ENCODE assay signal across 14 cellular contexts in the genomic region with DNA sequence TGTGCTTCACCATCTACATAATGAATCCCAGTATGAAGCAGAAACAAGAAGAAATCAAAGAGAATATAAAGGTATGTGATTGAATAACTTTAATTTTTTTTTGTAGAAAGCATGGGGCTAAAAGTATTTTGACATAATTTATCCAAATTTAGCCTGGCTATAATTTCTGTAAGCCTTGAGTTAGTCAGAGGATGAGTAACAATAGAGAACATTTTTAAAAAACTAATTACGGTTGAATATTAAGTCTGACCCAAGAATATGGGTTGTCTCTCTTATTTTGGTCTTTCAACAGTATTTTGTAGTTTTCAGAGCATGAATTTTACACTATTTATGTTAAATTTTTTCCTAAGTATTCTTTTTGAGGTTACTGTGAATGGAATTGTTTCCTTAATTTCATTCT. TPM values are rescaled to one million over a fixed set of nuclear protein-coding genes. Genes with fewer than 3 reads are reported as not detected.
DNase-seq lines count a peak whose midpoint lies in the region; ATAC-seq, FAIRE-seq and TF ChIP-seq lines count a peak whose summit lies in the region.
"Had no signal": no experiment of that assay in that cellular context is flagged by ENCODE, and none has a peak within 500 bp of the region (broad histone marks: within the 10 kb centered on the region; RNA-seq: fewer than 3 reads in every experiment).

No MANE protein-coding gene starts in this region.

- H3K4me3 ChIP-seq in SK-N-SH (ENCODE audit: low read depth in 2 of 2, low read length in 1 of 2) (peak overlapping the region; percentile 23 to 34; a peak in 2 of 4 replicates), Loucy (ENCODE audit: low read length, poor library complexity, severe bottlenecking) (peak overlapping the region; percentile 92), K562 (peak overlapping the region; percentile 67; the same call in 1 of the 2 replicates), spleen (peak overlapping the region in 2 of 8 donors; percentile 85 to 100)

- no peak overlapping the region for H3K27ac Mint-ChIP-seq in progenitor cell of endocrine pancreas

- intact Hi-C loops in K562 (cut with micrococcal nuclease) (loop anchor here (10.0 kb wide), 2 partner anchors 1248 to 1438 kb away; a partner anchor contains a TSS), spleen (cut with DNase I; ENCODE audit: low total_unique reads) (loop anchor here (10.0 kb wide), 1 partner anchor 52 kb away; no protein-coding TSS in a partner anchor)

- no peaks in the 10 kb centered on the region for H3K27me3 Mint-ChIP-seq in progenitor cell of endocrine pancreas

- no TSS peak for BruUV-seq in K562 (replicated peaks; lab: Mats Ljungman, UMichigan)

- ATAC-seq in SK-N-SH treated with all-trans-retinoic acid at 6 μM for 48 hours (no peak), K562 (no peak), HG03520 (IDR thresholded peaks at IDR 0.05; ENCODE audit: unreplicated experiment) (no peak)

- 29% methylated on average over 1 of the region's 1 CpG for WGBS in SK-N-SH (ENCODE audit: low lambda C conversion rate)
- WGBS in K562 (ENCODE audit: insufficient coverage, low coverage, missing lambda C conversion rate): 10% methylated on average over 1 of the region's 1 CpG
- WGBS in spleen, 5 donors: 68 to 85% (median 80%) methylated on average over 1 of the region's 1 CpG

- no peaks in the 10 kb centered on the region for H3K9me1 ChIP-seq in K562 (ENCODE audit: control insufficient read depth, insufficient read depth, low read length)

- peak overlapping the region; percentile 90; the same call in 1 of the 2 replicates for H3K9ac ChIP-seq in SK-N-SH
- peak overlapping the region; percentile 95 for H3K9ac ChIP-seq in Loucy (ENCODE audit: low read depth, low read length, poor library complexity, severe bottlenecking)
- peak overlapping the region in 1 of 2 experiments; percentile 99; a peak in 2 of 4 replicates for H3K9ac ChIP-seq in K562 (ENCODE audit: insufficient read depth in 1 of 2, low read depth in 2 of 2, low read length in 2 of 2)

- TF ChIP-seq EP300 in SK-N-SH (IDR thresholded peaks at IDR 0.05; ENCODE audit: borderline replicate concordance in 1 of 2, low read depth in 1 of 2, low read length in 1 of 2) (no peak), K562 (IDR thresholded peaks at IDR 0.05; ENCODE audit: low read length) (no peak)

- DNase-seq in SK-N-SH (no peak), K562 (ENCODE audit: extremely low read depth in 1 of 4, low spot score in 3 of 4) (no peak), progenitor cell of endocrine pancreas (ENCODE audit: low spot score, unreplicated experiment) (no peak), NCI-H345 (lab: John Stamatoyannopoulos, UW) (no peak), spleen (no peak)
- DNase-seq: activated effector memory CD4-positive, alpha-beta T cell treated with Interleukin-2 at 50 U/mL for 16 hours; DMS79 treated with DMSO at 0.1 percent for 48 hours; midbrain; NCI-H1092 treated with DMSO at 0.1 percent for 48 hours had no signal

- peak overlapping the region; percentile 99 for H3K4me3 Mint-ChIP-seq in progenitor cell of endocrine pancreas (ENCODE audit: low read depth)

- H3K79me2 ChIP-seq in SK-N-SH (ENCODE audit: insufficient read depth) (peaks cover 59% of the 10 kb centered on the region), Loucy (ENCODE audit: insufficient read depth, low read length) (peaks cover 68% of the 10 kb centered on the region), K562 (ENCODE audit: control insufficient read depth, insufficient read depth, low read length) (peaks cover 73% of the 10 kb centered on the region)

- H3K4me1 ChIP-seq in SK-N-SH (ENCODE audit: control insufficient read depth in 1 of 2, insufficient read depth in 2 of 2, low read depth in 1 of 2, low read length in 1 of 2) (peaks cover 11 to 13% of the 10 kb centered on the region in 2 experiments; a peak in 3 of 4 replicates), Loucy (ENCODE audit: insufficient read depth, low read length, poor library complexity, severe bottlenecking) (peaks cover 52% of the 10 kb centered on the region), K562 (replicated peaks in 1 of 2; ENCODE audit: control insufficient read depth in 2 of 2, insufficient read depth in 2 of 2, low read length in 2 of 2) (peaks cover 8 to 12% of the 10 kb centered on the region in 2 experiments; a peak in 4 of 5 replicates), spleen (peaks cover 10 to 62% (median 34%) of the 10 kb centered on the region in 6 donors)

- H3K9me3 ChIP-seq in SK-N-SH (no peaks in the 10 kb centered on the region), Loucy (ENCODE audit: insufficient read depth, low read depth, low read length) (no peaks in the 10 kb centered on the region), K562 (replicated peaks; ENCODE audit: control insufficient read depth, insufficient read depth, low read depth, low read length) (no peaks in the 10 kb centered on the region), spleen (no peaks in the 10 kb centered on the region)

- H4K20me1 ChIP-seq in SK-N-SH (ENCODE audit: insufficient read depth): peaks cover 12% of the 10 kb centered on the region; the same call in 1 of the 2 replicates
- H4K20me1 ChIP-seq in Loucy (ENCODE audit: insufficient read depth, low read length, poor library complexity, severe bottlenecking): peaks cover 68% of the 10 kb centered on the region
- H4K20me1 ChIP-seq in K562 (replicated peaks; ENCODE audit: control insufficient read depth, insufficient read depth, low read length): peaks cover 12% of the 10 kb centered on the region; the same call in 1 of the 2 replicates

- H3F3A ChIP-seq in SK-N-SH (replicated peaks; ENCODE audit: insufficient read depth) (peaks cover 9% of the 10 kb centered on the region), Loucy (ENCODE audit: low read depth) (no peaks in the 10 kb centered on the region)

- in situ Hi-C loops in K562 (cut with MboI): no loop called here

- H3K4me2 ChIP-seq in SK-N-SH (peak overlapping the region; percentile 83), Loucy (ENCODE audit: low read depth, low read length, poor library complexity, severe bottlenecking) (peak overlapping the region; percentile 98), K562 (ENCODE audit: insufficient read depth, low read length) (no peak overlapping the region)

- no peak for TF ChIP-seq RAD21 in SK-N-SH (IDR thresholded peaks at IDR 0.05; ENCODE audit: low read length)
- no peak for TF ChIP-seq RAD21 in K562 (CRISPR knock-in tag; conservative IDR thresholded peaks at IDR 0.05 in 1 of 2, IDR thresholded peaks at IDR 0.05 in 1 of 2)

- H3K36me3 Mint-ChIP-seq in progenitor cell of endocrine pancreas (ENCODE audit: insufficient read depth): peaks cover 19% of the 10 kb centered on the region

- no peak for FAIRE-seq in K562 (lab: Jason Lieb, UNC)

- TF ChIP-seq CTCF in SK-N-SH (IDR thresholded peaks at IDR 0.05) (no peak), Loucy (conservative IDR thresholded peaks at IDR 0.05; ENCODE audit: low read length) (no peak), K562 (IDR thresholded peaks at IDR 0.05 in 2 of 3, conservative IDR thresholded peaks at IDR 0.05 in 1 of 3; ENCODE audit: insufficient read depth in 2 of 3, low read depth in 1 of 3, low read length in 3 of 3) (no peak), progenitor cell of endocrine pancreas (IDR thresholded peaks at IDR 0.05; ENCODE audit: unreplicated experiment) (no peak), spleen (IDR thresholded peaks at IDR 0.05 in 8 of 11, conservative IDR thresholded peaks at IDR 0.05 in 3 of 11) (no peak)

- H3K9me3 Mint-ChIP-seq in progenitor cell of endocrine pancreas (ENCODE audit: low read depth): no peaks in the 10 kb centered on the region

- H2AFZ ChIP-seq in SK-N-SH (ENCODE audit: low read depth) (no peak overlapping the region), Loucy (ENCODE audit: low read length) (no peak overlapping the region), K562 (ENCODE audit: low read depth, low read length) (no peak overlapping the region)

- H3K9me2 ChIP-seq in SK-N-SH: no peaks in the 10 kb centered on the region
- no peaks in the 10 kb centered on the region for H3K9me2 ChIP-seq in Loucy (replicated peaks; ENCODE audit: low read depth, low read length)

- peaks cover 34% of the 10 kb centered on the region for H3K4me1 Mint-ChIP-seq in progenitor cell of endocrine pancreas (ENCODE audit: low read depth)

- POLR2A ChIA-PET in SK-N-SH (lab: Yijun Ruan, JAX) (interaction anchor here (2.4 kb wide), 1 partner anchor 56 kb away, joined by 9 read pairs; no protein-coding TSS in a partner anchor), K562 (lab: Yijun Ruan, JAX) (no interaction called here)

- CTCF ChIA-PET in SK-N-SH (lab: Yijun Ruan, JAX) (interaction anchor here (0.9 kb wide), 1 partner anchor 79 kb away, joined by 3 read pairs; no protein-coding TSS in a partner anchor), K562 (lab: Yijun Ruan, JAX; ENCODE audit: low intra/inter-chr PET ratio) (no interaction called here)

- H3K36me3 ChIP-seq in SK-N-SH (replicated peaks in 1 of 2; ENCODE audit: control insufficient read depth in 1 of 2, insufficient read depth in 2 of 2, low read length in 1 of 2) (peaks cover 21 to 28% of the 10 kb centered on the region in 2 experiments), Loucy (ENCODE audit: insufficient read depth, low read length) (peaks cover 27% of the 10 kb centered on the region; the same call in 1 of the 2 replicates), K562 (ENCODE audit: control insufficient read depth, insufficient read depth, low read length) (peaks cover 52% of the 10 kb centered on the region), spleen (peaks cover 0 to 19% (median 8%) of the 10 kb centered on the region in 6 donors)

- TF ChIP-seq POLR2A in K562 (conservative IDR thresholded peaks at IDR 0.05) (no peak), spleen (IDR thresholded peaks at IDR 0.05) (no peak)

- H3K27ac ChIP-seq in SK-N-SH (ENCODE audit: low read depth in 2 of 2, low read length in 1 of 2): peak overlapping the region in 1 of 2 experiments; percentile 93; a peak in 2 of 4 replicates
- H3K27ac ChIP-seq in K562 (ENCODE audit: extremely low read depth, low read depth, low read length): no peak overlapping the region
- no peak overlapping the region for H3K27ac ChIP-seq in spleen

- H3K27me3 ChIP-seq in SK-N-SH (ENCODE audit: insufficient read depth): no peaks in the 10 kb centered on the region
- H3K27me3 ChIP-seq in Loucy (ENCODE audit: insufficient read depth, low read length, poor library complexity, severe bottlenecking): no peaks in the 10 kb centered on the region
- no peaks in the 10 kb centered on the region for H3K27me3 ChIP-seq in K562 (ENCODE audit: control insufficient read depth in 2 of 2, insufficient read depth in 2 of 2, low read length in 2 of 2)
- no peaks in the 10 kb centered on the region for H3K27me3 ChIP-seq in spleen (replicated peaks in 1 of 7)

RNA-seq across cellular contexts. Expression of gene GMNN, which starts 2.5 kb away (rescaled TPM):
- 16.2 and 16.8 TPM in 2 replicates for polyA plus RNA-seq in SK-N-SH (2012; rRNA removed)
- polyA plus RNA-seq in SK-N-SH (2012; cell fraction: cytosol; rRNA removed): 19.1 and 20.5 TPM in 2 replicates
- polyA plus RNA-seq in SK-N-SH (2012; cell fraction: nucleus; rRNA removed): 15.2 and 19.7 TPM in 2 replicates
- 62.3 and 103 TPM in 2 replicates for total RNA-seq in K562 (2011; cell fraction: chromatin; rRNA removed; ENCODE audit: low replicate concordance)
- 65.7 and 78.8 TPM in 2 replicates for total RNA-seq in K562 (2011; cell fraction: nucleolus; rRNA removed)
- 98.0 and 106 TPM in 2 replicates for total RNA-seq in K562 (2011; cell fraction: nucleoplasm; rRNA removed)
- total RNA-seq in K562 (2014; rRNA removed): 140 and 156 TPM in 2 replicates
- total RNA-seq in K562 (2014; rRNA removed; fragmentation: Illumina TruSeq; extraction: Trizol): 189 and 216 TPM in 2 replicates
- 187 and 210 TPM in 2 replicates for total RNA-seq in K562 (2015; rRNA removed; fragmentation: Illumina TruSeq; extraction: Trizol)
- total RNA-seq in K562 (2021): 144 and 146 TPM in 2 replicates
- polyA plus RNA-seq in K562 (2011; rRNA removed): 125 and 167 TPM in 2 replicates
- polyA plus RNA-seq in K562 (2011; cell fraction: cytosol; rRNA removed): 79.5 and 92.1 TPM in 2 replicates
- 50.4 and 63.0 TPM in 2 replicates for polyA plus RNA-seq in K562 (2011; cell fraction: nucleus; rRNA removed)
- polyA plus RNA-seq in K562 (2012): 98.2 and 179 TPM in 2 replicates
- 217 and 222 TPM in 2 replicates for polyA plus RNA-seq in K562 (2014; fragmentation: Illumina TruSeq; extraction: Trizol)
- 100 to 1,000 TPM; 331 to 370 TPM for polyA plus RNA-seq in K562 (2014; fragmentation: Nextera tagmentation; extraction: Ambion mirVana)
- polyA plus RNA-seq in K562 (2014; rRNA removed): 199 and 254 TPM in 2 replicates
- 80.2 and 85.5 TPM in 2 replicates for polyA minus RNA-seq in K562 (2011; rRNA and poly(A)+ RNA removed)
- 43.5 and 55.4 TPM in 2 replicates for polyA minus RNA-seq in K562 (2011; cell fraction: cytosol; rRNA and poly(A)+ RNA removed)
- 50.4 and 78.2 TPM in 2 replicates for polyA minus RNA-seq in K562 (2011; cell fraction: nucleus; rRNA and poly(A)+ RNA removed)
- 65.4 and 69.2 TPM in 2 replicates for total RNA-seq in progenitor cell of endocrine pancreas
- total RNA-seq in spleen: 10 to 100 TPM; 11.1 to 32.3 (median 16.7) TPM
- 10 to 100 TPM; 12.4 to 17.3 (median 13.9) TPM for polyA plus RNA-seq in spleen

RNA-seq across cellular contexts. Expression of gene ARMH2, which starts 21.5 kb away (rescaled TPM):
- not detected in 2 replicates for polyA plus RNA-seq in SK-N-SH (2012; rRNA removed)
- polyA plus RNA-seq in SK-N-SH (2012; cell fraction: cytosol; rRNA removed): not detected in 2 replicates
- not detected in 2 replicates for polyA plus RNA-seq in SK-N-SH (2012; cell fraction: nucleus; rRNA removed)
- not detected in 2 replicates for total RNA-seq in K562 (2011; cell fraction: chromatin; rRNA removed; ENCODE audit: low replicate concordance)
- total RNA-seq in K562 (2011; cell fraction: nucleolus; rRNA removed): not detected in 2 replicates
- total RNA-seq in K562 (2011; cell fraction: nucleoplasm; rRNA removed): not detected in 2 replicates
- not detected in 2 replicates for total RNA-seq in K562 (2014; rRNA removed)
- total RNA-seq in K562 (2014; rRNA removed; fragmentation: Illumina TruSeq; extraction: Trizol): not detected in 2 replicates
- not detected in 2 replicates for total RNA-seq in K562 (2015; rRNA removed; fragmentation: Illumina TruSeq; extraction: Trizol)
- not detected in 2 replicates for total RNA-seq in K562 (2021)
- not detected in 2 replicates for polyA plus RNA-seq in K562 (2011; rRNA removed)
- not detected in 2 replicates for polyA plus RNA-seq in K562 (2011; cell fraction: cytosol; rRNA removed)
- not detected in 2 replicates for polyA plus RNA-seq in K562 (2011; cell fraction: nucleus; rRNA removed)
- polyA plus RNA-seq in K562 (2012): not detected in 2 replicates
- polyA plus RNA-seq in K562 (2014; fragmentation: Illumina TruSeq; extraction: Trizol): not detected in 2 replicates
- not detected for polyA plus RNA-seq in K562 (2014; fragmentation: Nextera tagmentation; extraction: Ambion mirVana)
- not detected in 2 replicates for polyA plus RNA-seq in K562 (2014; rRNA removed)
- polyA minus RNA-seq in K562 (2011; rRNA and poly(A)+ RNA removed): not detected in 2 replicates
- not detected in 2 replicates for polyA minus RNA-seq in K562 (2011; cell fraction: cytosol; rRNA and poly(A)+ RNA removed)
- not detected in 2 replicates for polyA minus RNA-seq in K562 (2011; cell fraction: nucleus; rRNA and poly(A)+ RNA removed)
- not detected in 2 replicates for total RNA-seq in progenitor cell of endocrine pancreas
- 1 to 10 TPM in 3 of 7 donors, under 1 TPM in 1, not detected in 3; 0.57 to 3.0 (median 1.5) TPM for total RNA-seq in spleen
- 1 to 10 TPM in 1 of 3 donors, under 1 TPM in 1, not detected in 1; 0.35 to 1.0 TPM for polyA plus RNA-seq in spleen
- total RNA-seq: A172, dermis microvascular lymphatic vessel endothelial cell had no signal

RNA-seq across cellular contexts. Expression of gene C6orf62, which starts 58.3 kb away (rescaled TPM):
- 36.0 and 42.3 TPM in 2 replicates for polyA plus RNA-seq in SK-N-SH (2012; rRNA removed)
- polyA plus RNA-seq in SK-N-SH (2012; cell fraction: cytosol; rRNA removed): 48.3 and 56.8 TPM in 2 replicates
- 18.6 and 35.2 TPM in 2 replicates for polyA plus RNA-seq in SK-N-SH (2012; cell fraction: nucleus; rRNA removed)
- 43.5 and 83.8 TPM in 2 replicates for total RNA-seq in K562 (2011; cell fraction: chromatin; rRNA removed; ENCODE audit: low replicate concordance)
- total RNA-seq in K562 (2011; cell fraction: nucleolus; rRNA removed): 36.7 and 38.0 TPM in 2 replicates
- total RNA-seq in K562 (2011; cell fraction: nucleoplasm; rRNA removed): 66.0 and 93.1 TPM in 2 replicates
- total RNA-seq in K562 (2014; rRNA removed): 48.5 and 52.9 TPM in 2 replicates
- 110 and 124 TPM in 2 replicates for total RNA-seq in K562 (2014; rRNA removed; fragmentation: Illumina TruSeq; extraction: Trizol)
- 111 and 113 TPM in 2 replicates for total RNA-seq in K562 (2015; rRNA removed; fragmentation: Illumina TruSeq; extraction: Trizol)
- 113 and 117 TPM in 2 replicates for total RNA-seq in K562 (2021)
- 76.7 and 105 TPM in 2 replicates for polyA plus RNA-seq in K562 (2011; rRNA removed)
- 37.7 and 38.4 TPM in 2 replicates for polyA plus RNA-seq in K562 (2011; cell fraction: cytosol; rRNA removed)
- polyA plus RNA-seq in K562 (2011; cell fraction: nucleus; rRNA removed): 55.2 and 65.3 TPM in 2 replicates
- polyA plus RNA-seq in K562 (2012): 55.2 and 66.1 TPM in 2 replicates
- 86.2 and 111 TPM in 2 replicates for polyA plus RNA-seq in K562 (2014; fragmentation: Illumina TruSeq; extraction: Trizol)
- 100 to 1,000 TPM; 355 to 579 TPM for polyA plus RNA-seq in K562 (2014; fragmentation: Nextera tagmentation; extraction: Ambion mirVana)
- polyA plus RNA-seq in K562 (2014; rRNA removed): 56.8 and 65.6 TPM in 2 replicates
- polyA minus RNA-seq in K562 (2011; rRNA and poly(A)+ RNA removed): 117 and 150 TPM in 2 replicates
- 41.9 and 92.5 TPM in 2 replicates for polyA minus RNA-seq in K562 (2011; cell fraction: cytosol; rRNA and poly(A)+ RNA removed)
- polyA minus RNA-seq in K562 (2011; cell fraction: nucleus; rRNA and poly(A)+ RNA removed): 37.2 and 54.4 TPM in 2 replicates
- total RNA-seq in progenitor cell of endocrine pancreas: 88.6 and 90.0 TPM in 2 replicates
- total RNA-seq in spleen: 100 to 1,000 TPM; 129 to 193 (median 146) TPM
- 10 to 100 TPM; 75.5 to 87.3 (median 78.6) TPM for polyA plus RNA-seq in spleen
